Comparison of ENCODE assay signal across 32 cellular contexts in genomic region chr14:63343878-63344277, GRCh38. TPM values are rescaled to one million over a fixed set of nuclear protein-coding genes. Genes with fewer than 3 reads are reported as not detected.
A peak's percentile ranks its signal among the peaks of the same experiment; 100 is the strongest.
DNase-seq lines count a peak whose midpoint lies in the region; ATAC-seq and TF ChIP-seq lines count a peak whose summit lies in the region.
"Had no signal": no experiment of that assay in that cellular context is flagged by ENCODE, and none has a peak within 500 bp of the region (broad histone marks: within the 10 kb centered on the region; RNA-seq: fewer than 3 reads in every experiment).

No MANE protein-coding gene starts in this region.

- H3K4me3 Mint-ChIP-seq in CD14-positive monocyte: no peak overlapping the region
- H3K4me3 Mint-ChIP-seq: activated CD8-positive, alpha-beta memory T cell treated with anti-CD3 and anti-CD28 coated beads, Interleukin-2, amount 10 ng/mL, durations not matched to agents 7 days and 5 days; HFFc6; neural crest cell had no signal

- no peaks in the 10 kb centered on the region for H3K4me1 Mint-ChIP-seq in CD14-positive monocyte
- H3K4me1 Mint-ChIP-seq: activated CD8-positive, alpha-beta memory T cell treated with anti-CD3 and anti-CD28 coated beads, Interleukin-2, amount 10 ng/mL, durations not matched to agents 7 days and 5 days had no signal

- H3K4me1 ChIP-seq in RWPE2 (ENCODE audit: insufficient read depth, poor library complexity, severe bottlenecking): peaks cover 15% of the 10 kb centered on the region

- no peak overlapping the region for H3K27ac Mint-ChIP-seq in CD14-positive monocyte
- H3K27ac Mint-ChIP-seq: activated CD8-positive, alpha-beta memory T cell treated with anti-CD3 and anti-CD28 coated beads, Interleukin-2, amount 10 ng/mL, durations not matched to agents 7 days and 5 days; HFFc6 had no signal

- no peaks in the 10 kb centered on the region for H3K36me3 Mint-ChIP-seq in CD14-positive monocyte
- H3K36me3 Mint-ChIP-seq: activated CD8-positive, alpha-beta memory T cell treated with anti-CD3 and anti-CD28 coated beads, Interleukin-2, amount 10 ng/mL, durations not matched to agents 7 days and 5 days had no signal

- H3K27ac ChIP-seq in RWPE2 (ENCODE audit: poor library complexity, severe bottlenecking): no peak overlapping the region
- H3K27ac ChIP-seq: BLaER1 treated with 17β-estradiol and CSF1 and Interleukin-3, amounts not matched to agents 10 nM and 100 nM; GM23248; WERI-Rb-1 had no signal

- H3K9me3 Mint-ChIP-seq in CD14-positive monocyte: peaks cover 0 to 23% (median 3%) of the 10 kb centered on the region in 7 donors
- H3K9me3 Mint-ChIP-seq: HFFc6 had no signal

- intact Hi-C loops in CD14-positive monocyte (cut with micrococcal nuclease): no loop called here

- H3K27me3 ChIP-seq in RWPE2 (ENCODE audit: insufficient read depth, poor library complexity, severe bottlenecking): no peaks in the 10 kb centered on the region
- H3K27me3 ChIP-seq: BLaER1 treated with 17β-estradiol and CSF1 and Interleukin-3, amounts not matched to agents 10 nM and 100 nM had no signal

- peak; percentile 2 for DNase-seq in HFF-Myc (ENCODE audit: extremely low read depth, low read depth)
- no peak for DNase-seq in RWPE2 (ENCODE audit: low spot score)
- DNase-seq in fibroblast of mammary gland (ENCODE audit: low read depth): peak; percentile 48
- DNase-seq in non-pigmented ciliary epithelial cell (ENCODE audit: low read depth): peak; percentile 10
- DNase-seq in midbrain (lab: John Stamatoyannopoulos, UW): no peak
- no peak for DNase-seq in middle frontal gyrus (ENCODE audit: extremely low spot score, low spot score)
- DNase-seq in CD14-positive monocyte (ENCODE audit: low spot score): no peak
- DNase-seq: activated CD4-positive, alpha-beta T cell treated with anti-CD3 and anti-CD28 coated beads, Interleukin-2, amount 50 U/mL, for 1 hour; activated CD8-positive, alpha-beta memory T cell treated with anti-CD3 and anti-CD28 coated beads, Interleukin-2, amount 10 ng/mL, durations not matched to agents 7 days and 5 days; activated naive CD4-positive, alpha-beta T cell; activated T-cell treated with anti-CD3 and anti-CD28 coated beads, Interleukin-2, amount 50 U/mL, for 48 hours; amygdala; caudate nucleus; COR-L47; DMS79 treated with DMSO at 0.1 percent for 48 hours; GM23248; HFFc6; left cardiac atrium; NCI-H1092; NCI-H187 treated with DMSO at 0.1 percent for 48 hours; NCI-H2171 treated with DMSO at 0.1 percent for 48 hours; NCI-H526; stimulated activated CD4-positive, alpha-beta T cell treated with anti-CD3 and anti-CD28 coated beads, Interleukin-15, amount 100 ng/mL, for 24 hours; stimulated activated naive CD4-positive, alpha-beta T cell; T1000; WERI-Rb-1 had no signal

- no peaks in the 10 kb centered on the region for H3K9me3 ChIP-seq in RWPE2 (ENCODE audit: severe bottlenecking)

- no peaks in the 10 kb centered on the region for H3K36me3 ChIP-seq in RWPE2 (ENCODE audit: low read depth)
- H3K36me3 ChIP-seq: BLaER1 treated with 17β-estradiol and CSF1 and Interleukin-3, amounts not matched to agents 10 nM and 100 nM; WERI-Rb-1 had no signal

- H3K27me3 Mint-ChIP-seq in CD14-positive monocyte (ENCODE audit: low read depth in 3 of 3): peaks cover under 1 to 4% (median 3%) of the 10 kb centered on the region in 3 donors

- no peak for TF ChIP-seq CTCF in HFF-Myc (IDR thresholded peaks at IDR 0.05; ENCODE audit: low read depth, low read length, missing control alignments)
- no peak for TF ChIP-seq CTCF in RWPE2 (IDR thresholded peaks at IDR 0.05; ENCODE audit: poor library complexity, severe bottlenecking)
- TF ChIP-seq CTCF in fibroblast of mammary gland (conservative IDR thresholded peaks at IDR 0.05; ENCODE audit: control insufficient read depth, insufficient read depth, low read depth, low read length): no peak
- TF ChIP-seq CTCF in CD14-positive monocyte (IDR thresholded peaks at IDR 0.05): no peak

- ATAC-seq in RWPE2 (ENCODE audit: low read depth): peak; percentile 74
- no peak for ATAC-seq in GM18868 (IDR thresholded peaks at IDR 0.05; ENCODE audit: unreplicated experiment)
- ATAC-seq: activated CD8-positive, alpha-beta memory T cell treated with anti-CD3 and anti-CD28 coated beads, Interleukin-2, amount 10 ng/mL, durations not matched to agents 7 days and 5 days; GM12878; left cardiac atrium; sciatic nerve had no signal

- H3K4me3 ChIP-seq in HFF-Myc (replicated peaks; ENCODE audit: low read depth, low read length) (no peak overlapping the region), RWPE2 (ENCODE audit: severe bottlenecking) (no peak overlapping the region), fibroblast of mammary gland (ENCODE audit: control insufficient read depth, low read depth, low read length) (no peak overlapping the region)
- H3K4me3 ChIP-seq: BLaER1 treated with 17β-estradiol and CSF1 and Interleukin-3, amounts not matched to agents 10 nM and 100 nM; GM12878; GM23248 had no signal

RNA-seq across cellular contexts. Expression of gene GPHB5, which starts 25.1 kb away (rescaled TPM):
- not detected for polyA plus RNA-seq in CD14-positive monocyte
- polyA plus RNA-seq: GM12878, GM23248, urinary bladder had no signal

Comparison
In these comparisons a context has a peak if more than half of its experiments do, and no peak if none do; other contexts are left out.
1. DNase-seq: peak in HFF-Myc (single experiment), fibroblast of mammary gland (single experiment) and non-pigmented ciliary epithelial cell (single experiment); none in RWPE2 (single experiment), midbrain (single experiment), middle frontal gyrus (single experiment) and CD14-positive monocyte (single experiment).